Comparison of ENCODE assay signal across 8 cellular contexts in the genomic region with DNA sequence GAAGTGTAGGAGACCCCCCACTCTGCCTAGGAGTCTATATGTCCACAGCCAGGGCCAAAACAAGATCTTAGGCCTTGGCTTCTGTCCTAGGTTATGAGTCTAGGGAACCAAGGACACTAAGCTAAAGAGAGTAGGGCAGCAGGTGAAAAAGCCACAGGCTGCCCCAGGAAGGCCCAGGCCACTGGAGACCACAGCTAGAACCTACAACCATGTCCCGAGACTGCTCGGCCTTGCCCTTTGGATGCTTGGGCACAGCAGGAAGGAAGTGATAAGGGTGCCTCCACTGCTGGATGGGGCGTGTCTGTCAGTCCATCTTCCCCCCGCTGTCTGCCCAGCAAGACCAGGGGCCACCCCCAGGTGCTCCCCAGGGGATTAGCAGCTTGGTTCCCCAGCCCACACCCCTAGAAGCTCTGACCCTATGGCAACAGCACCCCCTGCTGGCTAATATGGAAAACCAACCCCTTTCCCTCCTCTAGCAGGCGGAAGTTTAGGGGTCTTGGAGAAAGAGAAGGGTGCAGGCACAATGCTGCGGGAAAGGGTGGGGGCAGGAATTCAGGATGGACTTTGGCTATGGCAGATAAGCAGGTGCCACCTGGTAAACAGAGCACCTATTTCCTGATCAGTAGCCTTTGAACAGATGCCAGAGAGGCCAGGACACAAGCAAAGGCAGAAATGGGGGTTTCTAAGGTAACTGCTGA. TPM values are rescaled to one million over a fixed set of nuclear protein-coding genes. Genes with fewer than 3 reads are reported as not detected.
DNase-seq lines count a peak whose midpoint lies in the region; ATAC-seq, FAIRE-seq and TF ChIP-seq lines count a peak whose summit lies in the region.

No MANE protein-coding gene starts in this region.

- H3K9me1 ChIP-seq in K562 (ENCODE audit: control insufficient read depth, insufficient read depth, low read length), result no peaks in the 10 kb centered on the region

- H3K4me2 ChIP-seq in Karpas-422 (ENCODE audit: low read depth, low read length, poor library complexity, severe bottlenecking) (no peak overlapping the region), K562 (ENCODE audit: insufficient read depth, low read length) (no peak overlapping the region; the same call in 1 of the 2 replicates)

- H3K9me3 ChIP-seq in BE2C, result no peaks in the 10 kb centered on the region
- H3K9me3 ChIP-seq in Karpas-422 (ENCODE audit: low read length), result no peaks in the 10 kb centered on the region
- no peaks in the 10 kb centered on the region for H3K9me3 ChIP-seq in K562 (replicated peaks; ENCODE audit: control insufficient read depth, insufficient read depth, low read depth, low read length)

- POLR2A ChIA-PET in K562 (lab: Yijun Ruan, JAX), result interaction anchor here (0.5 to 1.5 kb wide), 8 partner anchors 11 to 296 kb away, joined by 3 to 4 read pairs (median 3); no protein-coding TSS in a partner anchor

- H3K27me3 ChIP-seq in BE2C (no peaks in the 10 kb centered on the region), Karpas-422 (ENCODE audit: low read length) (no peaks in the 10 kb centered on the region), K562 (ENCODE audit: control insufficient read depth in 2 of 2, insufficient read depth in 2 of 2, low read length in 2 of 2) (no peaks in the 10 kb centered on the region)

- peak; percentile 91 for TF ChIP-seq CTCF in BE2C (IDR thresholded peaks at IDR 0.05; ENCODE audit: low read depth, low read length)
- peak; percentile 91 to 94 (median 93) for TF ChIP-seq CTCF in K562 (IDR thresholded peaks at IDR 0.05 in 2 of 3, conservative IDR thresholded peaks at IDR 0.05 in 1 of 3; ENCODE audit: insufficient read depth in 2 of 3, low read depth in 1 of 3, low read length in 3 of 3)

- H3K4me3 ChIP-seq in BE2C (ENCODE audit: low read depth, low read length) (no peak overlapping the region), Karpas-422 (ENCODE audit: low read length) (no peak overlapping the region), K562 (no peak overlapping the region)

- no peak for TF ChIP-seq POLR2A in K562 (conservative IDR thresholded peaks at IDR 0.05)

- H3K27ac ChIP-seq in Karpas-422 (ENCODE audit: low read length) (no peak overlapping the region), K562 (ENCODE audit: extremely low read depth, low read depth, low read length) (no peak overlapping the region)

- CTCF ChIA-PET in K562 (lab: Yijun Ruan, JAX; ENCODE audit: low intra/inter-chr PET ratio), result interaction anchor here (0.7 to 3.5 kb wide), 7 partner anchors 79 to 436 kb away, joined by 3 to 79 read pairs (median 8); partner anchors contain the start of gene SLC22A5

- H2AFZ ChIP-seq in Karpas-422 (ENCODE audit: low read length) (no peak overlapping the region), K562 (ENCODE audit: low read depth, low read length) (peak overlapping the region; percentile 53)

- peak; percentile 78 for FAIRE-seq in K562 (lab: Jason Lieb, UNC)

- H3K36me3 ChIP-seq in BE2C (no peaks in the 10 kb centered on the region), Karpas-422 (ENCODE audit: insufficient read depth, low read length) (no peaks in the 10 kb centered on the region), K562 (ENCODE audit: control insufficient read depth, insufficient read depth, low read length) (no peaks in the 10 kb centered on the region)

- BruUV-seq in K562 (replicated peaks; lab: Mats Ljungman, UMichigan), result no TSS peak

- ATAC-seq in GM19043 (IDR thresholded peaks at IDR 0.05; ENCODE audit: low read depth, unreplicated experiment), result peak; percentile 34
- peak; percentile 70 for ATAC-seq in K562
- ATAC-seq in GM21576 (IDR thresholded peaks at IDR 0.05; ENCODE audit: unreplicated experiment), result no peak

- H3K9me2 ChIP-seq in Karpas-422 (replicated peaks; ENCODE audit: insufficient read depth, low read length), result no peaks in the 10 kb centered on the region

- H4K20me1 ChIP-seq in Karpas-422 (ENCODE audit: insufficient read depth, low read depth, low read length) (no peaks in the 10 kb centered on the region; the same call in 1 of the 2 replicates), K562 (replicated peaks; ENCODE audit: control insufficient read depth, insufficient read depth, low read length) (no peaks in the 10 kb centered on the region)

- TF ChIP-seq RAD21 in K562 (CRISPR knock-in tag; conservative IDR thresholded peaks at IDR 0.05 in 1 of 2, IDR thresholded peaks at IDR 0.05 in 1 of 2), result peak; percentile 98 to 99

- DNase-seq in BE2C (peak; percentile 75), Karpas-422 (peak; percentile 90), T-helper 22 cell (ENCODE audit: low read depth) (peak; percentile 55), K562 (ENCODE audit: extremely low read depth in 1 of 4, low spot score in 3 of 4) (peak; percentile 85 to 94 (median 91)), inferior parietal cortex (ENCODE audit: extremely low spot score) (peak; percentile 84)
- peak; percentile 76 for DNase-seq in stimulated activated CD4-positive, alpha-beta T cell treated with anti-CD3 and anti-CD28 coated beads, Interleukin-15, amount 100 ng/mL, for 24 hours

- in situ Hi-C loops in K562 (cut with MboI), result no loop called here

- peak; percentile 26; the same call in 1 of the 2 replicates for TF ChIP-seq EP300 in K562 (IDR thresholded peaks at IDR 0.05; ENCODE audit: low read length)

- no peaks in the 10 kb centered on the region for H3K79me2 ChIP-seq in Karpas-422 (ENCODE audit: low read length)
- no peaks in the 10 kb centered on the region for H3K79me2 ChIP-seq in K562 (ENCODE audit: control insufficient read depth, insufficient read depth, low read length)

- H3K4me1 ChIP-seq in BE2C (no peaks in the 10 kb centered on the region), Karpas-422 (ENCODE audit: low read length) (peaks cover 15% of the 10 kb centered on the region), K562 (replicated peaks in 1 of 2; ENCODE audit: control insufficient read depth in 2 of 2, insufficient read depth in 2 of 2, low read length in 2 of 2) (peaks cover 26 to 41% of the 10 kb centered on the region in 2 experiments; a peak in 4 of 5 replicates)

- H3K9ac ChIP-seq in Karpas-422 (ENCODE audit: low read length) (no peak overlapping the region), K562 (ENCODE audit: insufficient read depth in 1 of 2, low read depth in 2 of 2, low read length in 2 of 2) (peak overlapping the region; percentile 3 to 30; a peak in 3 of 4 replicates)

- intact Hi-C loops in K562 (cut with micrococcal nuclease), result loop anchor here (1.0 to 2.0 kb wide), 6 partner anchors 82 to 436 kb away; no protein-coding TSS in a partner anchor

- WGBS in K562 (ENCODE audit: insufficient coverage, low coverage, missing lambda C conversion rate), result 26% methylated on average over 6 of the region's 6 CpGs

RNA-seq across cellular contexts. Expression of gene IRF1, which starts 10.5 kb away (rescaled TPM):
- 22.5 TPM for polyA plus RNA-seq in BE2C (2012; ENCODE audit: insufficient read depth, insufficient read length, low read depth)
- 4.8 and 7.3 TPM in 2 replicates for total RNA-seq in Karpas-422 (2014; rRNA removed; shearing (Covaris generic); ENCODE audit: low replicate concordance)
- 28.2 and 57.3 TPM in 2 replicates for total RNA-seq in K562 (2011; cell fraction: chromatin; rRNA removed; ENCODE audit: low replicate concordance)
- total RNA-seq in K562 (2011; cell fraction: nucleolus; rRNA removed), result 33.9 and 37.9 TPM in 2 replicates
- total RNA-seq in K562 (2011; cell fraction: nucleoplasm; rRNA removed), result 29.7 and 35.8 TPM in 2 replicates
- 3.0 and 4.4 TPM in 2 replicates for total RNA-seq in K562 (2014; rRNA removed)
- total RNA-seq in K562 (2014; rRNA removed; fragmentation: Illumina TruSeq; extraction: Trizol), result 4.4 and 6.1 TPM in 2 replicates
- total RNA-seq in K562 (2015; rRNA removed; fragmentation: Illumina TruSeq; extraction: Trizol), result 7.4 and 8.2 TPM in 2 replicates
- 10.6 and 12.3 TPM in 2 replicates for total RNA-seq in K562 (2021)
- 4.9 and 5.4 TPM in 2 replicates for polyA plus RNA-seq in K562 (2011; rRNA removed)
- polyA plus RNA-seq in K562 (2011; cell fraction: cytosol; rRNA removed), result 3.6 and 5.0 TPM in 2 replicates
- polyA plus RNA-seq in K562 (2011; cell fraction: nucleus; rRNA removed), result 12.7 and 17.0 TPM in 2 replicates
- polyA plus RNA-seq in K562 (2012), result 7.0 and 22.7 TPM in 2 replicates
- 5.3 and 7.3 TPM in 2 replicates for polyA plus RNA-seq in K562 (2014; fragmentation: Illumina TruSeq; extraction: Trizol)
- 1 to 10 TPM; 1.1 to 1.3 TPM for polyA plus RNA-seq in K562 (2014; fragmentation: Nextera tagmentation; extraction: Ambion mirVana)
- 5.9 and 6.0 TPM in 2 replicates for polyA plus RNA-seq in K562 (2014; rRNA removed)
- 14.3 and 15.6 TPM in 2 replicates for polyA minus RNA-seq in K562 (2011; rRNA and poly(A)+ RNA removed)
- polyA minus RNA-seq in K562 (2011; cell fraction: cytosol; rRNA and poly(A)+ RNA removed), result 4.2 and 9.4 TPM in 2 replicates
- 19.7 and 23.8 TPM in 2 replicates for polyA minus RNA-seq in K562 (2011; cell fraction: nucleus; rRNA and poly(A)+ RNA removed)

RNA-seq across cellular contexts. Expression of gene IL5, which starts 42.2 kb away (rescaled TPM):
- polyA plus RNA-seq in BE2C (2012; ENCODE audit: insufficient read depth, insufficient read length, low read depth), result 1.3 TPM
- total RNA-seq in Karpas-422 (2014; rRNA removed; shearing (Covaris generic); ENCODE audit: low replicate concordance), result not detected in 2 replicates
- not detected in 2 replicates for total RNA-seq in K562 (2011; cell fraction: chromatin; rRNA removed; ENCODE audit: low replicate concordance)
- total RNA-seq in K562 (2011; cell fraction: nucleolus; rRNA removed), result not detected in 2 replicates
- total RNA-seq in K562 (2011; cell fraction: nucleoplasm; rRNA removed), result not detected in 2 replicates
- total RNA-seq in K562 (2014; rRNA removed) (not detected in 2 replicates), K562 (2014; rRNA removed; fragmentation: Illumina TruSeq; extraction: Trizol) (not detected in 2 replicates), K562 (2015; rRNA removed; fragmentation: Illumina TruSeq; extraction: Trizol) (not detected in 2 replicates), K562 (2021) (not detected in 2 replicates)
- polyA plus RNA-seq in K562 (2011; rRNA removed) (not detected in 2 replicates), K562 (2014; fragmentation: Illumina TruSeq; extraction: Trizol) (not detected in 2 replicates), K562 (2014; fragmentation: Nextera tagmentation; extraction: Ambion mirVana) (not detected), K562 (2014; rRNA removed) (0.15 and 0.44 TPM in 2 replicates)
- polyA plus RNA-seq in K562 (2011; cell fraction: cytosol; rRNA removed), result not detected in 2 replicates
- not detected in 2 replicates for polyA plus RNA-seq in K562 (2011; cell fraction: nucleus; rRNA removed)
- not detected in 2 replicates for polyA plus RNA-seq in K562 (2012)
- polyA minus RNA-seq in K562 (2011; rRNA and poly(A)+ RNA removed), result not detected in 2 replicates
- not detected in 2 replicates for polyA minus RNA-seq in K562 (2011; cell fraction: cytosol; rRNA and poly(A)+ RNA removed)
- polyA minus RNA-seq in K562 (2011; cell fraction: nucleus; rRNA and poly(A)+ RNA removed), result not detected in 2 replicates

RNA-seq across cellular contexts. Expression of gene RAD50, which starts 55.7 kb away (rescaled TPM):
- polyA plus RNA-seq in BE2C (2012; ENCODE audit: insufficient read depth, insufficient read length, low read depth), result 40.4 TPM
- total RNA-seq in Karpas-422 (2014; rRNA removed; shearing (Covaris generic); ENCODE audit: low replicate concordance), result 37.3 and 72.6 TPM in 2 replicates
- 20.6 and 112 TPM in 2 replicates for total RNA-seq in K562 (2011; cell fraction: chromatin; rRNA removed; ENCODE audit: low replicate concordance)
- 12.8 and 17.9 TPM in 2 replicates for total RNA-seq in K562 (2011; cell fraction: nucleolus; rRNA removed)
- total RNA-seq in K562 (2011; cell fraction: nucleoplasm; rRNA removed), result 35.8 and 50.8 TPM in 2 replicates
- total RNA-seq in K562 (2014; rRNA removed), result 30.7 and 31.6 TPM in 2 replicates
- total RNA-seq in K562 (2014; rRNA removed; fragmentation: Illumina TruSeq; extraction: Trizol), result 60.5 and 71.2 TPM in 2 replicates
- total RNA-seq in K562 (2015; rRNA removed; fragmentation: Illumina TruSeq; extraction: Trizol), result 66.0 and 74.2 TPM in 2 replicates
- 46.9 and 54.5 TPM in 2 replicates for total RNA-seq in K562 (2021)
- polyA plus RNA-seq in K562 (2011; rRNA removed), result 41.7 and 44.1 TPM in 2 replicates
- polyA plus RNA-seq in K562 (2011; cell fraction: cytosol; rRNA removed), result 6.1 and 17.2 TPM in 2 replicates
- polyA plus RNA-seq in K562 (2011; cell fraction: nucleus; rRNA removed), result 42.9 and 70.5 TPM in 2 replicates
- 32.0 and 35.3 TPM in 2 replicates for polyA plus RNA-seq in K562 (2012)
- polyA plus RNA-seq in K562 (2014; fragmentation: Illumina TruSeq; extraction: Trizol), result 52.4 and 54.4 TPM in 2 replicates
- 10 to 100 TPM; 15.3 to 18.0 TPM for polyA plus RNA-seq in K562 (2014; fragmentation: Nextera tagmentation; extraction: Ambion mirVana)
- polyA plus RNA-seq in K562 (2014; rRNA removed), result 35.6 and 39.5 TPM in 2 replicates
- 128 and 144 TPM in 2 replicates for polyA minus RNA-seq in K562 (2011; rRNA and poly(A)+ RNA removed)
- polyA minus RNA-seq in K562 (2011; cell fraction: cytosol; rRNA and poly(A)+ RNA removed), result 29.1 and 30.0 TPM in 2 replicates
- 38.4 and 64.6 TPM in 2 replicates for polyA minus RNA-seq in K562 (2011; cell fraction: nucleus; rRNA and poly(A)+ RNA removed)
